Comparison of ENCODE assay signal across 26 cellular contexts in the genomic region with DNA sequence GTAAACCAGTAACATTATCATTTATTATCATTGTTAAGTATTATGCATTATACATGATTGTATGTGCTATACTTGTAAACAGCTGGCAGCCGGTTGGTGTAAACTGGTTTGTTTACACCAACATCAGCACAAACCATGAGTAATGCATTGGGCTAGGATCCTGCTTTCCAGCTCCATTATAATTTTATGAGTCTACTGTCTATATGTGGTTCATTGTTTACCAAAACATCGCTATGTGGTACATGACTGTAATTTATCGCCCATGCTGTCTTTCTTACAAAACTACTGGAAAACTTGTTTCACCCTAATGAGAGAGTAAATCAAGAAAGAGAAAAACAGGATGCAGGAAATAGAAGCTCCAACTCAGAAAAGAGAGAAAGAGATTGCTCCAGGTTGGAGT.
"Had no signal": no experiment of that assay in that cellular context is flagged by ENCODE, and none has a peak within 500 bp of the region (broad histone marks: within the 10 kb centered on the region; RNA-seq: fewer than 3 reads in every experiment).

No MANE protein-coding gene starts in this region.

- H3K36me3 ChIP-seq: brain microvascular endothelial cell, gastrocnemius medialis, heart right ventricle, WERI-Rb-1 had no signal

- ATAC-seq: activated CD8-positive, alpha-beta T cell treated with anti-CD3 and anti-CD28 coated beads for 36 hours; activated T-cell treated with anti-CD3 and anti-CD28 coated beads, Interleukin-2, amount 50 U/mL, for 4 hours; esophagus mucosa; foreskin keratinocyte; gastrocnemius medialis; heart right ventricle; T-helper 17 cell had no signal

- H3K4me1 ChIP-seq: foreskin keratinocyte, gastrocnemius medialis, heart right ventricle had no signal

- H3K27ac ChIP-seq: brain microvascular endothelial cell, foreskin keratinocyte, gastrocnemius medialis, heart right ventricle, hepatocyte, WERI-Rb-1 had no signal

- H3K9me3 ChIP-seq: gastrocnemius medialis, heart right ventricle had no signal

- H3K79me2 ChIP-seq: hepatocyte had no signal

- H3K4me2 ChIP-seq: hepatocyte had no signal

- H3K27me3 ChIP-seq: brain microvascular endothelial cell, foreskin keratinocyte, gastrocnemius medialis, heart right ventricle, hepatocyte had no signal

- DNase-seq: activated B cell treated with CpG ODN at 0.5 μM for 24 hours; activated CD4-positive, alpha-beta T cell treated with anti-CD3 and anti-CD28 coated beads for 48 hours; activated CD4-positive, alpha-beta T cell treated with anti-CD3 and anti-CD28 coated beads, Interleukin-2, amount 50 U/mL, for 1 hour; activated CD4-positive, alpha-beta T cell treated with anti-CD3 and anti-CD28 coated beads, Interleukin-2, amount 50 U/mL, for 48 hours; activated CD8-positive, alpha-beta memory T cell treated with anti-CD3 and anti-CD28 coated beads for 24 hours; activated CD8-positive, alpha-beta T cell treated with anti-CD3 and anti-CD28 coated beads for 36 hours; activated effector memory CD4-positive, alpha-beta T cell treated with anti-CD3 and anti-CD28 coated beads, Interleukin-2, amount 50 U/mL, for 16 hours; activated naive CD4-positive, alpha-beta T cell treated with anti-CD3 and anti-CD28 coated beads, Interleukin-2, amount 10 ng/mL, durations not matched to agents 7 days and 5 days; activated T-cell treated with anti-CD3 and anti-CD28 coated beads, Interleukin-2, amount 50 U/mL, for 4 hours; amniotic stem cell; anterior cingulate cortex; brain microvascular endothelial cell; caudate nucleus; cortex of kidney; effector CD8-positive, alpha-beta T cell; foreskin keratinocyte; gastrocnemius medialis; heart right ventricle; T-helper 1 cell; T-helper 17 cell; T1000; WERI-Rb-1 had no signal

- FAIRE-seq: astrocyte, endothelial cell of umbilical vein had no signal

- H3K4me3 ChIP-seq: gastrocnemius medialis, heart right ventricle, hepatocyte had no signal

- H2AFZ ChIP-seq: hepatocyte had no signal
